ENCODE assay signal across 31 cellular contexts in genomic region chr6:9878535-9878934, GRCh38.
DNase-seq lines count a peak whose midpoint lies in the region; ATAC-seq, FAIRE-seq and TF ChIP-seq lines count a peak whose summit lies in the region.
"Had no signal": no experiment of that assay in that cellular context is flagged by ENCODE, and none has a peak within 500 bp of the region (broad histone marks: within the 10 kb centered on the region; RNA-seq: fewer than 3 reads in every experiment).

No MANE protein-coding gene starts in this region.

- no peak for FAIRE-seq in HepG2 (lab: Jason Lieb, UNC)
- FAIRE-seq: A204.1, A549, D721Med had no signal

- H3K9ac ChIP-seq in HepG2 (ENCODE audit: insufficient read depth, low read depth, low read length): no peak overlapping the region
- H3K9ac ChIP-seq: BLaER1; BLaER1 treated with 17β-estradiol and CSF1 and Interleukin-3, amounts not matched to agents 10 nM and 100 nM had no signal

- H3K4me3 ChIP-seq in HepG2 (replicated peaks in 1 of 3; ENCODE audit: insufficient read depth in 1 of 3, low read depth in 2 of 3, low read length in 3 of 3): no peak overlapping the region
- H3K4me3 ChIP-seq in right lobe of liver: no peak overlapping the region
- H3K4me3 ChIP-seq in Panc1 (ENCODE audit: low read depth in 2 of 2, low read length in 2 of 2): no peak overlapping the region
- H3K4me3 ChIP-seq: A549; BLaER1; BLaER1 treated with 17β-estradiol and CSF1 and Interleukin-3, amounts not matched to agents 10 nM and 100 nM had no signal

- H3K79me2 ChIP-seq in HepG2 (ENCODE audit: insufficient read depth, low read length): no peaks in the 10 kb centered on the region

- H3K4me2 ChIP-seq in HepG2 (ENCODE audit: low read depth, low read length): no peak overlapping the region
- H3K4me2 ChIP-seq: A549; BLaER1; BLaER1 treated with 17β-estradiol and CSF1 and Interleukin-3, amounts not matched to agents 10 nM and 100 nM had no signal

- WGBS in HepG2 (ENCODE audit: low lambda C conversion rate): 2% methylated on average over 1 of the region's 1 CpG
- WGBS in right lobe of liver (ENCODE audit: insufficient coverage, low coverage, low lambda C conversion rate, missing lambda C conversion rate): 0% methylated on average over 1 of the region's 1 CpG

- H2AFZ ChIP-seq in HepG2 (ENCODE audit: low read length): no peak overlapping the region

- DNase-seq in HepG2 (ENCODE audit: low spot score): no peak
- DNase-seq in right lobe of liver: no peak
- no peak for DNase-seq in Panc1 (ENCODE audit: low read depth, low spot score)
- DNase-seq in HuH-7.5 (ENCODE audit: low spot score): no peak
- DNase-seq: 8988T; ACHN; AML-193; BE2C; C1 segment of cervical spinal cord; Caco-2; Calu3; CD4-positive, alpha-beta memory T cell; CD4-positive, alpha-beta T cell; CD4-positive, CD25-positive, alpha-beta regulatory T cell; CD8-positive, alpha-beta memory T cell; CD8-positive, alpha-beta T cell; COR-L47; DMS 273 treated with DMSO at 0.1 percent for 48 hours; DMS153; DMS53; DMS79; DMS79 treated with DMSO at 0.1 percent for 48 hours; DND-41; EL had no signal

- TF ChIP-seq POLR2A in HepG2 (IDR thresholded peaks at IDR 0.05; ENCODE audit: insufficient read depth in 1 of 2, low read depth in 2 of 2, low read length in 2 of 2) (no peak), right lobe of liver (IDR thresholded peaks at IDR 0.05) (no peak)

- no TSS peak for BruUV-seq in HepG2 (replicated peaks; lab: Mats Ljungman, UMichigan)
- no TSS peak for BruUV-seq in Panc1 (replicated peaks; lab: Mats Ljungman, UMichigan)

- no peaks in the 10 kb centered on the region for H3K4me1 ChIP-seq in HepG2 (ENCODE audit: insufficient read depth, low read length)
- H3K4me1 ChIP-seq in right lobe of liver: no peaks in the 10 kb centered on the region
- H3K4me1 ChIP-seq in Panc1 (ENCODE audit: control insufficient read depth, insufficient read depth, low read length): peaks cover 13% of the 10 kb centered on the region; the same call in 1 of the 2 replicates
- H3K4me1 ChIP-seq: BE2C; BLaER1; BLaER1 treated with 17β-estradiol and CSF1 and Interleukin-3, amounts not matched to agents 10 nM and 100 nM; Caco-2 had no signal

- no peak for TF ChIP-seq RAD21 in HepG2 (CRISPR knock-in tag; IDR thresholded peaks at IDR 0.05)

- CTCF ChIA-PET in HepG2 (lab: Yijun Ruan, JAX; ENCODE audit: low intra/inter-chr PET ratio, low total read pairs): no interaction called here
- CTCF ChIA-PET in Panc1 (lab: Charles Lee): no interaction called here

- no peak for TF ChIP-seq CTCF in HepG2 (CRISPR knock-in tag; IDR thresholded peaks at IDR 0.05)
- TF ChIP-seq CTCF in right lobe of liver (IDR thresholded peaks at IDR 0.05): no peak
- TF ChIP-seq CTCF in Panc1 (IDR thresholded peaks at IDR 0.05): no peak

- ATAC-seq in HepG2 (no peak), right lobe of liver (no peak), Panc1 (no peak)
- ATAC-seq: A549; CD8-positive, alpha-beta T cell had no signal

- H3K27me3 ChIP-seq in HepG2 (ENCODE audit: control insufficient read depth in 1 of 2, insufficient read depth in 2 of 2, low read length in 2 of 2) (no peaks in the 10 kb centered on the region; a peak in 1 of 5 replicates), right lobe of liver (no peaks in the 10 kb centered on the region), Panc1 (ENCODE audit: control insufficient read depth, insufficient read depth, low read length) (no peaks in the 10 kb centered on the region)
- H3K27me3 ChIP-seq: BE2C; BLaER1; BLaER1 treated with 17β-estradiol and CSF1 and Interleukin-3, amounts not matched to agents 10 nM and 100 nM had no signal

- intact Hi-C loops in HepG2 (cut with micrococcal nuclease; ENCODE audit: unreplicated experiment) (no loop called here), right lobe of liver (cut with DNase I) (no loop called here), Panc1 (cut with micrococcal nuclease; ENCODE audit: unreplicated experiment) (no loop called here)

- H3K9me3 ChIP-seq in HepG2 (ENCODE audit: low read length) (peaks cover 78% of the 10 kb centered on the region), right lobe of liver (peaks cover 0 to 3% (median 0%) of the 10 kb centered on the region in 4 donors), Panc1 (ENCODE audit: control insufficient read depth, insufficient read depth, low read depth, low read length) (peaks cover 7% of the 10 kb centered on the region; the same call in 1 of the 2 replicates)
- H3K9me3 ChIP-seq: BE2C had no signal

- TF ChIP-seq EP300 in HepG2 (IDR thresholded peaks at IDR 0.05; ENCODE audit: low read depth in 2 of 2, low read length in 2 of 2) (no peak), HepG2 (CRISPR knock-in tag; IDR thresholded peaks at IDR 0.05; ENCODE audit: borderline replicate concordance) (no peak)

- in situ Hi-C loops in HepG2 (cut with HindIII; ENCODE audit: extremely low pct_ligation_motif_present, low pct_unique_long_range_greater_than_20kb) (no loop called here), Panc1 (cut with HindIII; ENCODE audit: low pct_unique_long_range_greater_than_20kb, low sequenced_read_pairs) (no loop called here)

- H3K27ac ChIP-seq in HepG2 (ENCODE audit: extremely low read length, insufficient read depth, low read length): no peak overlapping the region
- H3K27ac ChIP-seq in right lobe of liver: no peak overlapping the region
- peak overlapping the region; percentile 6; the same call in 1 of the 2 replicates for H3K27ac ChIP-seq in Panc1 (ENCODE audit: low read length)
- H3K27ac ChIP-seq: 22Rv1; A549; BLaER1; BLaER1 treated with 17β-estradiol and CSF1 and Interleukin-3, amounts not matched to agents 10 nM and 100 nM; C4-2B had no signal

- no peaks in the 10 kb centered on the region for H3K36me3 ChIP-seq in HepG2 (replicated peaks in 1 of 2; ENCODE audit: control insufficient read depth in 1 of 2, insufficient read depth in 2 of 2, low read length in 2 of 2)
- no peaks in the 10 kb centered on the region for H3K36me3 ChIP-seq in right lobe of liver
- no peaks in the 10 kb centered on the region for H3K36me3 ChIP-seq in Panc1 (ENCODE audit: control insufficient read depth, insufficient read depth, low read length)
- H3K36me3 ChIP-seq: BE2C; BLaER1; BLaER1 treated with 17β-estradiol and CSF1 and Interleukin-3, amounts not matched to agents 10 nM and 100 nM had no signal

- no peaks in the 10 kb centered on the region for H4K20me1 ChIP-seq in HepG2 (ENCODE audit: insufficient read depth, low read length)
- H4K20me1 ChIP-seq: BLaER1; BLaER1 treated with 17β-estradiol and CSF1 and Interleukin-3, amounts not matched to agents 10 nM and 100 nM had no signal

- POLR2A ChIA-PET in HepG2 (lab: Yijun Ruan, JAX): no interaction called here
- POLR2A ChIA-PET in Panc1 (lab: Charles Lee): no interaction called here

TF ChIP-seq in HepG2, 621 proteins besides CTCF, POLR2A, EP300 and RAD21:
- peak; percentile 59; the same call in 1 of the 2 replicates for TF ChIP-seq CREB1 (IDR thresholded peaks at IDR 0.05)
- TF ChIP-seq CREB1 (CRISPR knock-in tag; IDR thresholded peaks at IDR 0.05): no peak
- no peak for TF ChIP-seq BCL6 (CRISPR knock-in tag; IDR thresholded peaks at IDR 0.05)
- TF ChIP-seq ATF7 (IDR thresholded peaks at IDR 0.05): peak; percentile 70
- no peak for TF ChIP-seq ATF7 (CRISPR knock-in tag; IDR thresholded peaks at IDR 0.05)
